Comparison of ENCODE assay signal across 21 cellular contexts in the genomic region with DNA sequence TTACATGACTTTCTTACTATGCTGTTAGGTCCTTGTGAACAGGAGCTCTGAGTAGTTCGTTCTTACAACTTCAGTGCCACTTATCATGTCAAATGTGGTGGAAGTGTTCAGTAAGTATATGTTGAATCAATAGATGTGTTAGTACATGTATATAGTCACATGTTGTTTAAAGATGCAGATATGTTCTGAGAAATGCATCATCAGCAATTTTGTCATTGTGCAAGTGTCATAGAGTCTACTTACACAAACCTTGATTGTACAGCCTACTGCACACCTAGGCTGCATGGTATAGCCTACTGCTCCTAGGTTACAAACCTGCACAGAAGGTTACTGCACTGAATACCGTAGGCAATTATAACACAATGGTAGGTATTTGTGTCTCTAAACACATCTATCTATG.
DNase-seq lines count a peak whose midpoint lies in the region; ATAC-seq, FAIRE-seq and TF ChIP-seq lines count a peak whose summit lies in the region.
"Had no signal": no experiment of that assay in that cellular context is flagged by ENCODE, and none has a peak within 500 bp of the region (broad histone marks: within the 10 kb centered on the region; RNA-seq: fewer than 3 reads in every experiment).

No MANE protein-coding gene starts in this region.

- in situ Hi-C loops in HepG2 (cut with HindIII; ENCODE audit: extremely low pct_ligation_motif_present, low pct_unique_long_range_greater_than_20kb) (no loop called here), IMR-90 (cut with MboI; ENCODE audit: low sequenced_read_pairs) (no loop called here)

- H3K9me1 ChIP-seq in IMR-90 (ENCODE audit: insufficient read depth, low read length) = no peaks in the 10 kb centered on the region

- H3K27ac ChIP-seq in HepG2 (ENCODE audit: extremely low read length, insufficient read depth, low read length) (no peak overlapping the region), right lobe of liver (no peak overlapping the region), IMR-90 (ENCODE audit: insufficient read depth, low read length) (no peak overlapping the region), H1 (ENCODE audit: low read depth, low read length) (no peak overlapping the region)
- H3K27ac ChIP-seq: 22Rv1, BLaER1 had no signal

- TF ChIP-seq RAD21 in HepG2 (CRISPR knock-in tag; IDR thresholded peaks at IDR 0.05) = no peak
- TF ChIP-seq RAD21 in IMR-90 (IDR thresholded peaks at IDR 0.05; ENCODE audit: low read length) = no peak
- no peak for TF ChIP-seq RAD21 in H1 (IDR thresholded peaks at IDR 0.05 in 1 of 2, conservative IDR thresholded peaks at IDR 0.05 in 1 of 2; ENCODE audit: low read depth in 2 of 2, low read length in 2 of 2)

- H3K27me3 ChIP-seq in HepG2 (ENCODE audit: control insufficient read depth in 1 of 2, insufficient read depth in 2 of 2, low read length in 2 of 2) (no peaks in the 10 kb centered on the region), right lobe of liver (no peaks in the 10 kb centered on the region), IMR-90 (ENCODE audit: control insufficient read depth, insufficient read depth, low read length) (no peaks in the 10 kb centered on the region), H1 (replicated peaks in 1 of 4; ENCODE audit: control insufficient read depth in 3 of 4, extremely low read depth in 1 of 4, insufficient read depth in 3 of 4, low read length in 3 of 4) (peaks cover 0 to 1% (median 0%) of the 10 kb centered on the region in 4 experiments; a peak in 1 of 7 replicates)
- H3K27me3 ChIP-seq: BE2C, BLaER1 had no signal

- BruUV-seq in HepG2 (replicated peaks; lab: Mats Ljungman, UMichigan) = no TSS peak
- BruUV-seq in IMR-90 (replicated peaks; lab: Mats Ljungman, UMichigan) = no TSS peak

- H3K4me3 ChIP-seq in HepG2 (replicated peaks in 1 of 3; ENCODE audit: insufficient read depth in 1 of 3, low read depth in 2 of 3, low read length in 3 of 3) = no peak overlapping the region
- no peak overlapping the region for H3K4me3 ChIP-seq in right lobe of liver
- H3K4me3 ChIP-seq in IMR-90 (ENCODE audit: insufficient read depth, low read depth, low read length) = no peak overlapping the region
- no peak overlapping the region for H3K4me3 ChIP-seq in H1 (ENCODE audit: extremely low read depth in 1 of 4, insufficient read depth in 2 of 4, low read depth in 3 of 4, low read length in 4 of 4)
- H3K4me3 ChIP-seq: BLaER1 had no signal

- no peak overlapping the region for H3K4ac ChIP-seq in IMR-90 (ENCODE audit: low read depth, low read length)
- H3K4ac ChIP-seq in H1 (replicated peaks; ENCODE audit: insufficient read length, low read depth, low read length) = no peak overlapping the region

- H4K8ac ChIP-seq in IMR-90 (ENCODE audit: low read depth in 2 of 2, low read length in 2 of 2) = no peak overlapping the region
- no peak overlapping the region for H4K8ac ChIP-seq in H1 (ENCODE audit: extremely low read depth, insufficient read depth, low read length)

- ATAC-seq in HepG2 = no peak
- ATAC-seq in right lobe of liver = no peak
- ATAC-seq in IMR-90 (ENCODE audit: low read depth) = no peak
- no peak for ATAC-seq in GM18505 (IDR thresholded peaks at IDR 0.05; ENCODE audit: unreplicated experiment)

- no peak for TF ChIP-seq CTCF in HepG2 (CRISPR knock-in tag; IDR thresholded peaks at IDR 0.05)
- TF ChIP-seq CTCF in right lobe of liver (IDR thresholded peaks at IDR 0.05) = no peak
- no peak for TF ChIP-seq CTCF in IMR-90 (conservative IDR thresholded peaks at IDR 0.05; ENCODE audit: low read depth, low read length)
- TF ChIP-seq CTCF in H1 (IDR thresholded peaks at IDR 0.05; ENCODE audit: control extremely low read depth in 1 of 3, insufficient read depth in 1 of 3, low read depth in 1 of 3, low read length in 3 of 3) = no peak

- H3K4me1 ChIP-seq in HepG2 (ENCODE audit: insufficient read depth, low read length) (no peaks in the 10 kb centered on the region), right lobe of liver (no peaks in the 10 kb centered on the region), IMR-90 (ENCODE audit: control insufficient read depth, insufficient read depth, low read length) (no peaks in the 10 kb centered on the region), H1 (replicated peaks in 1 of 4; ENCODE audit: control insufficient read depth in 3 of 4, insufficient read depth in 4 of 4, low read length in 3 of 4) (no peaks in the 10 kb centered on the region)
- H3K4me1 ChIP-seq: BE2C, BLaER1 had no signal

- H3K9ac ChIP-seq in HepG2 (ENCODE audit: insufficient read depth, low read depth, low read length) (no peak overlapping the region), IMR-90 (ENCODE audit: low read depth, low read length) (no peak overlapping the region), H1 (replicated peaks in 1 of 4; ENCODE audit: extremely low read depth in 1 of 4, low read depth in 3 of 4, low read length in 3 of 4) (no peak overlapping the region)
- H3K9ac ChIP-seq: BLaER1 had no signal

- DNase-seq in HepG2 (ENCODE audit: low spot score) = no peak
- no peak for DNase-seq in right lobe of liver
- DNase-seq in IMR-90 = no peak
- DNase-seq in H1 (ENCODE audit: low read depth in 1 of 2, low spot score in 2 of 2) = no peak
- DNase-seq in activated T-cell treated with anti-CD3 and anti-CD28 coated beads, Interleukin-2, amount 50 U/mL, for 48 hours = no peak
- no peak for DNase-seq in H54 (ENCODE audit: insufficient read length, low spot score)
- DNase-seq: ACHN; BE2C; C1 segment of cervical spinal cord; CD4-positive, alpha-beta memory T cell; CD4-positive, CD25-positive, alpha-beta regulatory T cell; CD8-positive, alpha-beta memory T cell; COR-L47; DMS79 treated with DMSO at 0.1 percent for 48 hours; GF-D8 had no signal

- H2BK15ac ChIP-seq in IMR-90 (ENCODE audit: low read depth, low read length) = no peak overlapping the region
- no peak overlapping the region for H2BK15ac ChIP-seq in H1 (ENCODE audit: low read length)

- H3K36me3 ChIP-seq in HepG2 (replicated peaks in 1 of 2; ENCODE audit: control insufficient read depth in 1 of 2, insufficient read depth in 2 of 2, low read length in 2 of 2) (no peaks in the 10 kb centered on the region), right lobe of liver (no peaks in the 10 kb centered on the region), IMR-90 (ENCODE audit: control insufficient read depth, insufficient read depth, low read length) (no peaks in the 10 kb centered on the region), H1 (ENCODE audit: control insufficient read depth in 2 of 4, insufficient read depth in 4 of 4, low read length in 3 of 4) (no peaks in the 10 kb centered on the region)
- H3K36me3 ChIP-seq: BE2C, BLaER1 had no signal

- no peak overlapping the region for H2BK120ac ChIP-seq in IMR-90 (ENCODE audit: low read depth, low read length)
- H2BK120ac ChIP-seq in H1 (replicated peaks; ENCODE audit: low read depth, low read length) = no peak overlapping the region

- intact Hi-C loops in HepG2 (cut with micrococcal nuclease; ENCODE audit: unreplicated experiment) (no loop called here), right lobe of liver (cut with DNase I) (no loop called here), IMR-90 (cut with micrococcal nuclease) (no loop called here)

- H2AK9ac ChIP-seq in IMR-90 (replicated peaks; ENCODE audit: low read depth, low read length, poor library complexity) = no peak overlapping the region

- TF ChIP-seq POLR2A in HepG2 (IDR thresholded peaks at IDR 0.05; ENCODE audit: insufficient read depth in 1 of 2, low read depth in 2 of 2, low read length in 2 of 2) = no peak
- TF ChIP-seq POLR2A in right lobe of liver (IDR thresholded peaks at IDR 0.05) = no peak
- TF ChIP-seq POLR2A in IMR-90 (IDR thresholded peaks at IDR 0.05; ENCODE audit: low read depth, low read length) = no peak
- TF ChIP-seq POLR2A in H1 (IDR thresholded peaks at IDR 0.05; ENCODE audit: control extremely low read depth in 1 of 2, low read depth in 2 of 2, low read length in 2 of 2) = no peak
- no peak for TF ChIP-seq POLR2A in GM18505 (IDR thresholded peaks at IDR 0.05; ENCODE audit: borderline replicate concordance, extremely low read depth, insufficient read depth, insufficient read length)
- TF ChIP-seq POLR2A in H54 (IDR thresholded peaks at IDR 0.05; ENCODE audit: low read depth, low read length) = no peak

- H2BK20ac ChIP-seq in IMR-90 (ENCODE audit: low read depth, low read length) (no peak overlapping the region), H1 (ENCODE audit: low read length) (no peak overlapping the region)

- POLR2A ChIA-PET in HepG2 (lab: Yijun Ruan, JAX) (no interaction called here), IMR-90 (lab: Charles Lee; ENCODE audit: unreplicated experiment) (no interaction called here), H1 (lab: Charles Lee; ENCODE audit: partially characterized antibody) (no interaction called here)

- no peak overlapping the region for H2BK5ac ChIP-seq in IMR-90 (ENCODE audit: low read depth, low read length, poor library complexity, severe bottlenecking)
- H2BK5ac ChIP-seq in H1 (ENCODE audit: low read depth, low read length) = no peak overlapping the region

- dilution Hi-C loops in IMR-90 (cut with HindIII; ENCODE audit: low sequenced_read_pairs, unreplicated experiment) = no loop called here

- H3K79me2 ChIP-seq in HepG2 (ENCODE audit: insufficient read depth, low read length) (no peaks in the 10 kb centered on the region), H1 (ENCODE audit: control insufficient read depth in 1 of 2, insufficient read depth in 2 of 2, low read length in 2 of 2) (no peaks in the 10 kb centered on the region)

- H3K23ac ChIP-seq in IMR-90 (ENCODE audit: low read depth, low read length) (no peak overlapping the region), H1 (ENCODE audit: insufficient read length) (no peak overlapping the region)

- H3K14ac ChIP-seq in IMR-90 (replicated peaks; ENCODE audit: low read depth, low read length) (no peak overlapping the region), H1 (ENCODE audit: insufficient read length) (no peak overlapping the region)

- no peak overlapping the region for H4K91ac ChIP-seq in IMR-90 (ENCODE audit: insufficient read depth, low read depth, low read length)
- H4K91ac ChIP-seq in H1 (replicated peaks; ENCODE audit: insufficient read length, low read length) = no peak overlapping the region

- H3K79me1 ChIP-seq in IMR-90 (ENCODE audit: low read depth in 1 of 2, low read length in 2 of 2) = no peaks in the 10 kb centered on the region
- H3K79me1 ChIP-seq in H1 (ENCODE audit: low read depth, low read length) = no peaks in the 10 kb centered on the region

- no peaks in the 10 kb centered on the region for H3K23me2 ChIP-seq in H1 (ENCODE audit: low read depth, low read length)

- H3K56ac ChIP-seq in IMR-90 (ENCODE audit: extremely low read depth, insufficient read depth, low read length) (no peak overlapping the region), H1 (replicated peaks; ENCODE audit: insufficient read length, low read depth, low read length) (no peak overlapping the region)

- H2AK5ac ChIP-seq in IMR-90 (ENCODE audit: low read depth, low read length) (no peak overlapping the region), H1 (ENCODE audit: low read depth, low read length) (no peak overlapping the region)

- H2AFZ ChIP-seq in HepG2 (ENCODE audit: low read length) (no peak overlapping the region), IMR-90 (replicated peaks; ENCODE audit: low read length, poor library complexity) (no peak overlapping the region), H1 (ENCODE audit: low read length) (no peak overlapping the region)

- no peak for FAIRE-seq in HepG2 (lab: Jason Lieb, UNC)
- FAIRE-seq in H1 (lab: Jason Lieb, UNC) = no peak
- no peak for FAIRE-seq in H54 (lab: Jason Lieb, UNC)
- FAIRE-seq: G401.6, GM12892, GM19239 had no signal

- TF ChIP-seq EP300 in HepG2 (IDR thresholded peaks at IDR 0.05; ENCODE audit: low read depth in 2 of 2, low read length in 2 of 2) (no peak), HepG2 (CRISPR knock-in tag; IDR thresholded peaks at IDR 0.05; ENCODE audit: borderline replicate concordance) (no peak), H1 (IDR thresholded peaks at IDR 0.05; ENCODE audit: borderline replicate concordance in 1 of 2, low read depth in 2 of 2, low read length in 2 of 2) (no peak)

- H3K9me3 ChIP-seq in HepG2 (ENCODE audit: low read length) = peaks cover 14% of the 10 kb centered on the region
- H3K9me3 ChIP-seq in right lobe of liver = no peaks in the 10 kb centered on the region
- no peaks in the 10 kb centered on the region for H3K9me3 ChIP-seq in IMR-90 (ENCODE audit: control insufficient read depth, insufficient read depth, low read length)
- no peaks in the 10 kb centered on the region for H3K9me3 ChIP-seq in H1 (ENCODE audit: insufficient read depth in 2 of 2, low read depth in 1 of 2, low read length in 1 of 2)
- H3K9me3 ChIP-seq: BE2C, BLaER1 had no signal

- CTCF ChIA-PET in HepG2 (lab: Yijun Ruan, JAX; ENCODE audit: low intra/inter-chr PET ratio, low total read pairs) (no interaction called here), IMR-90 (lab: Yijun Ruan, JAX) (no interaction called here), H1 (lab: Charles Lee; ENCODE audit: partially characterized antibody) (no interaction called here)

- H4K5ac ChIP-seq in IMR-90 (ENCODE audit: low read depth, low read length) (no peak overlapping the region), H1 (ENCODE audit: insufficient read length, low read depth, low read length) (no peak overlapping the region)

- H3K4me2 ChIP-seq in HepG2 (ENCODE audit: low read depth, low read length) (no peak overlapping the region), IMR-90 (ENCODE audit: low read depth, low read length) (no peak overlapping the region), H1 (ENCODE audit: insufficient read depth in 1 of 2, low read depth in 2 of 2, low read length in 2 of 2) (no peak overlapping the region)
- H3K4me2 ChIP-seq: BLaER1 had no signal

- H2BK12ac ChIP-seq in H1 (ENCODE audit: low read depth, low read length) = no peak overlapping the region

- H4K20me1 ChIP-seq in HepG2 (ENCODE audit: insufficient read depth, low read length) (no peaks in the 10 kb centered on the region), IMR-90 (ENCODE audit: insufficient read depth, low read length) (no peaks in the 10 kb centered on the region), H1 (replicated peaks in 1 of 2; ENCODE audit: control insufficient read depth in 1 of 2, insufficient read depth in 2 of 2, low read length in 2 of 2) (no peaks in the 10 kb centered on the region)
- H4K20me1 ChIP-seq: BLaER1 had no signal

- WGBS in HepG2 (ENCODE audit: low lambda C conversion rate) = 0% methylated on average over 2 of the region's 2 CpGs
- 69% methylated on average over 2 of the region's 2 CpGs for WGBS in right lobe of liver (ENCODE audit: insufficient coverage, low coverage, low lambda C conversion rate, missing lambda C conversion rate)
- no CpG with 5 or more reads among the region's 2 CpGs for WGBS in IMR-90 (ENCODE audit: extremely low coverage in 2 of 2, insufficient read length in 1 of 2), 2 experiments
- 85% methylated on average over 2 of the region's 2 CpGs; no CpG with 5 or more reads in 1 of the 2 experiments for WGBS in H1 (ENCODE audit: extremely low coverage in 1 of 2, insufficient coverage in 1 of 2, insufficient read length in 1 of 2, insufficient replicate concordance in 2 of 2, low coverage in 1 of 2, low lambda C conversion rate in 2 of 2, missing lambda C conversion rate in 1 of 2), 2 experiments

- H3K18ac ChIP-seq in IMR-90 (ENCODE audit: low read depth, low read length) = no peak overlapping the region
- no peak overlapping the region for H3K18ac ChIP-seq in H1 (ENCODE audit: extremely low read depth, low read length)
